In the genomic region with DNA sequence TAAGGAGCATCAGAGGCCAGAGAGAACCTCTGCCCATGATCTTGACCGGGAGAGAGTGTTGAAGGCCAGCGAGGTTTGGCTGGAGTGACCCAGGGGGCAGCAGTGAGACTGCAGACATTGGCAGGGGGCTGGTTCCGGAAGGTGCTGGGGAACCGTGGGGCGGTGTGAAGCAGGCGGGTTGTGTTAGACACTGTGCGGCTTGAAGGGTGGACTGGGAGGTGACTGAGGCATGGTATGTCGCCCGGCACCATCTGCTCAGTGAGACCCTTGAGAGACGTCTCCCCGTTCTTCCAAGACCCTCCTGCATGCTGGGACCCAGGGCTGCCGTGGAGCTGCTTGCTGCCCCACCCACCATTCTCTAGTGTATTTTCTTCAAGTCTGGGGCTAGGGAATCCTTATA, we compare ENCODE assay signal across 15 cellular contexts. TPM values are rescaled to one million over a fixed set of nuclear protein-coding genes. Genes with fewer than 3 reads are reported as not detected.
DNase-seq lines count a peak whose midpoint lies in the region; ATAC-seq and TF ChIP-seq lines count a peak whose summit lies in the region.
"Had no signal": no experiment of that assay in that cellular context is flagged by ENCODE, and none has a peak within 500 bp of the region (broad histone marks: within the 10 kb centered on the region; RNA-seq: fewer than 3 reads in every experiment).

No MANE protein-coding gene starts in this region.

- no TSS peak for BruUV-seq in A673 (replicated peaks; lab: Mats Ljungman, UMichigan)

- TF ChIP-seq POLR2A in NB4 (IDR thresholded peaks at IDR 0.05; ENCODE audit: extremely low read depth, insufficient read length): no peak

- POLR2A ChIA-PET in A673 (lab: Charles Lee; ENCODE audit: low non-redundant PET): no interaction called here

- TF ChIP-seq CTCF in A673 (conservative IDR thresholded peaks at IDR 0.05; ENCODE audit: low read depth, low read length): 0 out of 2 replicates have a peak, but pooled peaks have one; percentile 16
- TF ChIP-seq CTCF in NB4 (IDR thresholded peaks at IDR 0.05; ENCODE audit: low read depth, low read length): peak; percentile 24
- TF ChIP-seq CTCF in mucosa of descending colon (IDR thresholded peaks at IDR 0.05): no peak

- no peaks in the 10 kb centered on the region for H3K27me3 ChIP-seq in A673 (replicated peaks; ENCODE audit: insufficient read depth, low read depth, low read length, poor library complexity)
- no peaks in the 10 kb centered on the region for H3K27me3 ChIP-seq in iPS-20b (ENCODE audit: insufficient read depth, low read length)
- H3K27me3 ChIP-seq: Peyer's patch had no signal

- H3K9ac ChIP-seq in iPS-20b (ENCODE audit: low read depth, low read length): 0 out of 2 replicates have a peak overlapping the region, but pooled peaks have one; percentile 46

- H3K4me1 ChIP-seq in A673 (ENCODE audit: insufficient read depth, low read length, poor library complexity, severe bottlenecking) (peaks cover 8% of the 10 kb centered on the region), iPS-20b (ENCODE audit: insufficient read depth, low read length) (peaks cover 22% of the 10 kb centered on the region; the same call in 1 of the 2 replicates), mucosa of descending colon (ENCODE audit: low read depth) (peaks cover 47% of the 10 kb centered on the region)

- H3K36me3 ChIP-seq in A673 (ENCODE audit: insufficient read depth, low read length, poor library complexity, severe bottlenecking) (no peaks in the 10 kb centered on the region), iPS-20b (ENCODE audit: insufficient read depth, low read depth, low read length) (no peaks in the 10 kb centered on the region), mucosa of descending colon (ENCODE audit: low read depth) (no peaks in the 10 kb centered on the region)
- H3K36me3 ChIP-seq: Peyer's patch had no signal

- CTCF ChIA-PET in A673 (lab: Charles Lee): no interaction called here

- H3K27ac ChIP-seq in A673 (ENCODE audit: low read depth, low read length, poor library complexity, severe bottlenecking): no peak overlapping the region
- H3K27ac ChIP-seq in iPS-20b (ENCODE audit: low read length): no peak overlapping the region
- H3K27ac ChIP-seq: coronary artery had no signal

- H3K4me3 ChIP-seq in A673 (ENCODE audit: low read depth, low read length, poor library complexity, severe bottlenecking): no peak overlapping the region
- H3K4me3 ChIP-seq in NB4 (ENCODE audit: low read depth, low read length): no peak overlapping the region
- no peak overlapping the region for H3K4me3 ChIP-seq in iPS-20b (ENCODE audit: low read length)
- no peak overlapping the region for H3K4me3 ChIP-seq in mucosa of descending colon
- H3K4me3 ChIP-seq: coronary artery, Peyer's patch had no signal

- DNase-seq in A673 (ENCODE audit: low spot score) (no peak), NB4 (ENCODE audit: low read depth) (no peak), mucosa of descending colon (no peak), NCI-H510A treated with DMSO at 0.1 percent for 48 hours (lab: John Stamatoyannopoulos, UW) (no peak)
- DNase-seq: activated CD4-positive, alpha-beta T cell treated with anti-CD3 and anti-CD28 coated beads for 1 hour; activated T-cell treated with anti-CD3 and anti-CD28 coated beads, Interleukin-2, amount 50 U/mL, for 24 hours; immature natural killer cell; NCI-H1105; NCI-H446; Peyer's patch; stimulated activated CD4-positive, alpha-beta T cell treated with anti-CD3 and anti-CD28 coated beads, Interleukin-2, amount 100 ng/mL, for 48 hours; T-cell had no signal

- intact Hi-C loops in A673 (cut with micrococcal nuclease; ENCODE audit: unreplicated experiment): no loop called here
- intact Hi-C loops in mucosa of descending colon (cut with DNase I, micrococcal nuclease): no loop called here

- H3K9me3 ChIP-seq in A673 (ENCODE audit: low read depth, low read length, poor library complexity, severe bottlenecking) (no peaks in the 10 kb centered on the region), iPS-20b (ENCODE audit: insufficient read depth, low read depth, low read length) (no peaks in the 10 kb centered on the region), mucosa of descending colon (no peaks in the 10 kb centered on the region)
- H3K9me3 ChIP-seq: Peyer's patch had no signal

- ATAC-seq in mucosa of descending colon (no peak), GM21717 (IDR thresholded peaks at IDR 0.05; ENCODE audit: unreplicated experiment) (no peak)
- ATAC-seq: T-cell had no signal

RNA-seq across cellular contexts. Expression of a gene that starts 24.6 kb away (rescaled TPM):
- total RNA-seq in A673 (2021): 78.7 and 81.5 TPM in 2 replicates
- total RNA-seq in mucosa of descending colon: 10 to 100 TPM; 49.1 to 54.3 (median 49.7) TPM

RNA-seq across cellular contexts. Expression of a gene that starts 32.5 kb away (rescaled TPM):
- total RNA-seq in A673 (2021) (24.5 and 24.6 TPM in 2 replicates), mucosa of descending colon (10 to 100 TPM; 34.0 to 55.8 (median 55.2) TPM)

RNA-seq across cellular contexts. Expression of a gene that starts 32.7 kb away (rescaled TPM):
- total RNA-seq in A673 (2021) (30.0 and 32.5 TPM in 2 replicates), mucosa of descending colon (10 to 100 TPM; 18.5 to 25.0 (median 22.7) TPM)

RNA-seq across cellular contexts. Expression of a gene that starts 47.7 kb away (rescaled TPM):
- total RNA-seq in A673 (2021) (not detected in 2 replicates), mucosa of descending colon (1 to 10 TPM in 1 of 3 donors, under 1 TPM in 2; 0.64 to 1.9 (median 0.73) TPM)

RNA-seq across cellular contexts. Expression of a gene that starts 59.9 kb away (rescaled TPM):
- 23.1 and 27.3 TPM in 2 replicates for total RNA-seq in A673 (2021)
- total RNA-seq in mucosa of descending colon: 10 to 100 TPM; 12.8 to 24.7 (median 15.3) TPM
